In genomic region chr5:59745422-59745863, GRCh38 we compare ENCODE assay signal across 10 cellular contexts.
DNase-seq lines count a peak whose midpoint lies in the region; ATAC-seq, FAIRE-seq and TF ChIP-seq lines count a peak whose summit lies in the region.
"Had no signal": no experiment of that assay in that cellular context is flagged by ENCODE, and none has a peak within 500 bp of the region (broad histone marks: within the 10 kb centered on the region; RNA-seq: fewer than 3 reads in every experiment).

No MANE protein-coding gene starts in this region.

- H3K9me3 Mint-ChIP-seq in activated CD4-positive, alpha-beta T cell treated with anti-CD3 and anti-CD28 coated beads, Interleukin-2, amount 10 ng/mL, durations not matched to agents 7 days and 5 days: no peaks in the 10 kb centered on the region
- H3K9me3 Mint-ChIP-seq: stimulated activated naive CD8-positive, alpha-beta T cell treated with anti-CD3 and anti-CD28 coated beads, Interleukin-15, Interleukin-2, amounts not matched to agents 100 ng/mL and 50 ng/mL, for 24 hours had no signal

- H3K4me3 Mint-ChIP-seq in activated CD4-positive, alpha-beta T cell treated with anti-CD3 and anti-CD28 coated beads, Interleukin-2, amount 10 ng/mL, durations not matched to agents 7 days and 5 days: no peak overlapping the region
- H3K4me3 Mint-ChIP-seq: stimulated activated naive CD8-positive, alpha-beta T cell treated with anti-CD3 and anti-CD28 coated beads, Interleukin-15, Interleukin-2, amounts not matched to agents 100 ng/mL and 50 ng/mL, for 24 hours had no signal

- H3K79me2 ChIP-seq in HepG2 (ENCODE audit: insufficient read depth, low read length): no peaks in the 10 kb centered on the region

- no peaks in the 10 kb centered on the region for H3K9me3 ChIP-seq in liver (ENCODE audit: control insufficient read depth in 4 of 4, low read length in 3 of 4)
- H3K9me3 ChIP-seq in HepG2 (ENCODE audit: low read length): no peaks in the 10 kb centered on the region
- no peaks in the 10 kb centered on the region for H3K9me3 ChIP-seq in muscle layer of duodenum (ENCODE audit: control insufficient read depth in 1 of 2, low read length in 2 of 2)

- intact Hi-C loops in HepG2 (cut with micrococcal nuclease; ENCODE audit: unreplicated experiment): no loop called here

- CTCF ChIA-PET in HepG2 (lab: Yijun Ruan, JAX; ENCODE audit: low intra/inter-chr PET ratio, low total read pairs): no interaction called here
- CTCF ChIA-PET in activated CD4-positive, alpha-beta T cell treated with anti-CD3 and anti-CD28 coated beads, Interleukin-2, amount 10 ng/mL, durations not matched to agents 7 days and 5 days (lab: Charles Lee): no interaction called here

- H3K9ac ChIP-seq in liver (ENCODE audit: low read depth in 1 of 2, low read length in 2 of 2) (no peak overlapping the region), HepG2 (ENCODE audit: insufficient read depth, low read depth, low read length) (no peak overlapping the region)

- in situ Hi-C loops in HepG2 (cut with HindIII; ENCODE audit: extremely low pct_ligation_motif_present, low pct_unique_long_range_greater_than_20kb): no loop called here

- H3K36me3 ChIP-seq in liver (ENCODE audit: control insufficient read depth in 4 of 4, insufficient read depth in 3 of 4, low read depth in 1 of 4, low read length in 3 of 4) (no peaks in the 10 kb centered on the region), HepG2 (replicated peaks in 1 of 2; ENCODE audit: control insufficient read depth in 1 of 2, insufficient read depth in 2 of 2, low read length in 2 of 2) (no peaks in the 10 kb centered on the region), muscle layer of duodenum (ENCODE audit: control insufficient read depth in 1 of 2, insufficient read depth in 2 of 2, low read length in 2 of 2) (no peaks in the 10 kb centered on the region)

- FAIRE-seq in HepG2 (lab: Jason Lieb, UNC) (no peak), frontal cortex (lab: Jason Lieb, UNC) (no peak)

- TF ChIP-seq EP300 in HepG2 (IDR thresholded peaks at IDR 0.05; ENCODE audit: low read depth in 2 of 2, low read length in 2 of 2) (no peak), HepG2 (CRISPR knock-in tag; IDR thresholded peaks at IDR 0.05; ENCODE audit: borderline replicate concordance) (no peak)

- no peak overlapping the region for H3K4me2 ChIP-seq in HepG2 (ENCODE audit: low read depth, low read length)

- WGBS in liver: 53% methylated on average over 7 of the region's 7 CpGs
- WGBS in HepG2 (ENCODE audit: low lambda C conversion rate): over 99% methylated on average over 6 of the region's 7 CpGs

- H4K20me1 ChIP-seq in HepG2 (ENCODE audit: insufficient read depth, low read length): no peaks in the 10 kb centered on the region

- no peaks in the 10 kb centered on the region for H3K4me1 ChIP-seq in liver (ENCODE audit: control insufficient read depth in 4 of 4, insufficient read depth in 4 of 4, low read length in 3 of 4)
- H3K4me1 ChIP-seq in HepG2 (ENCODE audit: insufficient read depth, low read length): 0 out of 2 replicates have a peak, but pooled peaks cover 6% of the 10 kb centered on the region
- peaks cover 0 to 3% of the 10 kb centered on the region in 2 donors for H3K4me1 ChIP-seq in muscle layer of duodenum (ENCODE audit: control insufficient read depth in 1 of 2, insufficient read depth in 2 of 2, low read length in 2 of 2)

- H3K27me3 Mint-ChIP-seq in activated CD4-positive, alpha-beta T cell treated with anti-CD3 and anti-CD28 coated beads, Interleukin-2, amount 10 ng/mL, durations not matched to agents 7 days and 5 days: peaks cover 8% of the 10 kb centered on the region

- no peak for TF ChIP-seq CTCF in liver (IDR thresholded peaks at IDR 0.05; ENCODE audit: low read depth, low read length, missing input control)
- no peak for TF ChIP-seq CTCF in HepG2 (CRISPR knock-in tag; IDR thresholded peaks at IDR 0.05)

- H3K4me3 ChIP-seq in liver (ENCODE audit: low read depth in 1 of 3, low read length in 3 of 3) (no peak overlapping the region), HepG2 (replicated peaks in 1 of 3; ENCODE audit: insufficient read depth in 1 of 3, low read depth in 2 of 3, low read length in 3 of 3) (no peak overlapping the region), muscle layer of duodenum (ENCODE audit: low read depth in 1 of 2, low read length in 2 of 2) (no peak overlapping the region)

- H3K27ac ChIP-seq in liver (ENCODE audit: low read depth in 1 of 2, low read length in 2 of 2): peak overlapping the region in 1 of 2 donors; percentile 57
- no peak overlapping the region for H3K27ac ChIP-seq in HepG2 (ENCODE audit: extremely low read length, insufficient read depth, low read length)
- H3K27ac ChIP-seq in muscle layer of duodenum (ENCODE audit: low read length): peak overlapping the region; percentile 2

- H3K27ac Mint-ChIP-seq in activated CD4-positive, alpha-beta T cell treated with anti-CD3 and anti-CD28 coated beads, Interleukin-2, amount 10 ng/mL, durations not matched to agents 7 days and 5 days: no peak overlapping the region
- H3K27ac Mint-ChIP-seq: stimulated activated naive CD8-positive, alpha-beta T cell treated with anti-CD3 and anti-CD28 coated beads, Interleukin-15, Interleukin-2, amounts not matched to agents 100 ng/mL and 50 ng/mL, for 24 hours had no signal

- no peaks in the 10 kb centered on the region for H3K27me3 ChIP-seq in liver (ENCODE audit: control insufficient read depth in 4 of 4, insufficient read depth in 4 of 4, low read length in 3 of 4)
- H3K27me3 ChIP-seq in HepG2 (ENCODE audit: control insufficient read depth in 1 of 2, insufficient read depth in 2 of 2, low read length in 2 of 2): no peaks in the 10 kb centered on the region
- H3K27me3 ChIP-seq in muscle layer of duodenum (ENCODE audit: low read depth, low read length): no peaks in the 10 kb centered on the region

- no peak for DNase-seq in HepG2 (ENCODE audit: low spot score)
- peak; percentile 75 for DNase-seq in dermis blood vessel endothelial cell
- no peak for DNase-seq in T-helper 1 cell
- DNase-seq in activated CD4-positive, alpha-beta T cell treated with anti-CD3 and anti-CD28 coated beads, Interleukin-2, amount 10 ng/mL, durations not matched to agents 7 days and 5 days: no peak
- no peak for DNase-seq in frontal cortex (ENCODE audit: low spot score in 2 of 2)
- DNase-seq: cortex of kidney had no signal

- POLR2A ChIA-PET in HepG2 (lab: Yijun Ruan, JAX): no interaction called here
- POLR2A ChIA-PET in activated CD4-positive, alpha-beta T cell treated with anti-CD3 and anti-CD28 coated beads, Interleukin-2, amount 10 ng/mL, durations not matched to agents 7 days and 5 days (lab: Charles Lee): no interaction called here

- BruUV-seq in HepG2 (replicated peaks; lab: Mats Ljungman, UMichigan): no TSS peak

- no peak for ATAC-seq in HepG2
- no peak for ATAC-seq in HG03378 (IDR thresholded peaks at IDR 0.05; ENCODE audit: unreplicated experiment)

- no peak overlapping the region for H2AFZ ChIP-seq in HepG2 (ENCODE audit: low read length)

- TF ChIP-seq RAD21 in liver (IDR thresholded peaks at IDR 0.05): peak in 1 of 2 donors; percentile 20
- TF ChIP-seq RAD21 in HepG2 (CRISPR knock-in tag; IDR thresholded peaks at IDR 0.05): no peak

- H3K4me1 Mint-ChIP-seq in activated CD4-positive, alpha-beta T cell treated with anti-CD3 and anti-CD28 coated beads, Interleukin-2, amount 10 ng/mL, durations not matched to agents 7 days and 5 days: no peaks in the 10 kb centered on the region

- no peak for TF ChIP-seq POLR2A in HepG2 (IDR thresholded peaks at IDR 0.05; ENCODE audit: insufficient read depth in 1 of 2, low read depth in 2 of 2, low read length in 2 of 2)

- no peaks in the 10 kb centered on the region for H3K36me3 Mint-ChIP-seq in activated CD4-positive, alpha-beta T cell treated with anti-CD3 and anti-CD28 coated beads, Interleukin-2, amount 10 ng/mL, durations not matched to agents 7 days and 5 days (ENCODE audit: low read depth)

TF ChIP-seq in liver, 16 proteins besides CTCF, POLR2A, EP300 and RAD21:
- no peak for TF ChIP-seq EGR1 (IDR thresholded peaks at IDR 0.05; ENCODE audit: low read depth in 2 of 2)
- TF ChIP-seq HNF4A (conservative IDR thresholded peaks at IDR 0.05): peak in 1 of 2 donors; percentile 20
- TF ChIP-seq SP1 (IDR thresholded peaks at IDR 0.05): peak; percentile 33
- no peak for TF ChIP-seq JUND (IDR thresholded peaks at IDR 0.05)
- TF ChIP-seq YY1 (IDR thresholded peaks at IDR 0.05): no peak

TF ChIP-seq in HepG2, 621 proteins besides CTCF, POLR2A, EP300 and RAD21 (continues in another document):
- TF ChIP-seq TRIM24 (CRISPR knock-in tag; IDR thresholded peaks at IDR 0.05) (no peak), CREM (IDR thresholded peaks at IDR 0.05) (no peak), CREM (CRISPR knock-in tag; IDR thresholded peaks at IDR 0.05) (no peak), ZNF180 (CRISPR knock-in tag; IDR thresholded peaks at IDR 0.05; ENCODE audit: borderline replicate concordance, low read depth) (no peak), AKAP8 (CRISPR knock-in tag; IDR thresholded peaks at IDR 0.05) (no peak), ASH2L (IDR thresholded peaks at IDR 0.05; ENCODE audit: insufficient read length, low read depth, low read length) (no peak), ZNF513 (CRISPR knock-in tag; conservative IDR thresholded peaks at IDR 0.05) (no peak), ZNF431 (CRISPR knock-in tag; IDR thresholded peaks at IDR 0.05; ENCODE audit: borderline replicate concordance, low read depth) (no peak), ZNF354B (CRISPR knock-in tag; IDR thresholded peaks at IDR 0.05) (no peak), ZNF614 (CRISPR knock-in tag; IDR thresholded peaks at IDR 0.05; ENCODE audit: borderline replicate concordance) (no peak), ATF3 (CRISPR knock-in tag; IDR thresholded peaks at IDR 0.05) (no peak), THAP11 (CRISPR knock-in tag; IDR thresholded peaks at IDR 0.05) (no peak), ZNF768 (CRISPR knock-in tag; IDR thresholded peaks at IDR 0.05) (no peak), NFIC (IDR thresholded peaks at IDR 0.05; ENCODE audit: low read length) (no peak)
